Comparison of ENCODE assay signal across 8 cellular contexts in the genomic region with DNA sequence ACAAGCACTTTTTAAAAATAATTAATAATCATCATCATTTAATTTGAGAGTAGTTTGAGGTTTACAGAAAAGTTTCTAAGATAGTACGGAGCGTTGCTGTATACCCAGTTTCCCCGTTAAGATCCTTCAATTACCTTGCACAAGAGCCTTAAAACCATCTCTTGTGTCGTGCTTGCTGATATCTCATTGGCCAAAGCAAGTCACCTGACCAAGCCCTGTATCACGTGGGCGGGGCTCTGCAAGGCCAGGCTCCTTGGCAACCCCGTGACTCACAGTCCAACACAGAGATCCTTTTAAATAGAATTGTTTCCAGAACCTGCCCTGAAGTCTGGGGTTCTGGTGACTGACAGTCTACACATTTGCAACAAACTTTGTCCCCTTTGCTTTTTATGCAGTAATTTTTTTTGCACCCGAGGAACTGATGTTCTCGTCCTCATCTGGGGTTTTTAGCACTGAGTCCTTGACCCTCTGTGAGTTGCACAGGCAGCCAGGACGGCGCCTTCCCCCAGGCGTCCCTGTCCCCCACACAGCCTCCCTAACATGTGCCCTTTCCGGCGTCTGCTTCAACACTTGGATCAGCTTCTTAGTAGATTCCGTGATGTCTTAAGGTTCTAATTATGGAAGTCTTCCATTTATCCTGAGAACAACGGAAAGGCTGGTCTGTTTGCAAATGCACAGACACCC.
DNase-seq lines count a peak whose midpoint lies in the region; ATAC-seq lines count a peak whose summit lies in the region.

No MANE protein-coding gene starts in this region.

- no peaks in the 10 kb centered on the region for H3K27me3 Mint-ChIP-seq in activated naive CD4-positive, alpha-beta T cell treated with anti-CD3 and anti-CD28 coated beads for 36 hours (ENCODE audit: low read depth)
- H3K27me3 Mint-ChIP-seq in activated naive CD4-positive, alpha-beta T cell treated with anti-CD3 and anti-CD28 coated beads, Interleukin-2, amount 10 ng/mL, durations not matched to agents 7 days and 5 days: peaks cover 12% of the 10 kb centered on the region

- no peaks in the 10 kb centered on the region for H3K36me3 Mint-ChIP-seq in activated naive CD4-positive, alpha-beta T cell treated with anti-CD3 and anti-CD28 coated beads for 36 hours (ENCODE audit: low read depth)
- no peaks in the 10 kb centered on the region for H3K36me3 Mint-ChIP-seq in activated naive CD4-positive, alpha-beta T cell treated with anti-CD3 and anti-CD28 coated beads, Interleukin-2, amount 10 ng/mL, durations not matched to agents 7 days and 5 days

- intact Hi-C loops in activated naive CD4-positive, alpha-beta T cell treated with anti-CD3 and anti-CD28 coated beads for 36 hours (cut with micrococcal nuclease): no loop called here

- CTCF ChIA-PET in activated naive CD4-positive, alpha-beta T cell treated with anti-CD3 and anti-CD28 coated beads for 36 hours (lab: Charles Lee): interaction anchor here (0.8 kb wide), 1 partner anchor 26 kb away, joined by 3 read pairs; no protein-coding TSS in a partner anchor
- CTCF ChIA-PET in activated naive CD4-positive, alpha-beta T cell treated with anti-CD3 and anti-CD28 coated beads, Interleukin-2, amount 10 ng/mL, durations not matched to agents 7 days and 5 days (lab: Charles Lee): interaction anchor here (1.6 kb wide), 1 partner anchor 58 kb away, joined by 3 read pairs; no protein-coding TSS in a partner anchor

- H3K4me1 Mint-ChIP-seq in activated naive CD4-positive, alpha-beta T cell treated with anti-CD3 and anti-CD28 coated beads for 36 hours (ENCODE audit: low read depth): peaks cover 17% of the 10 kb centered on the region
- peaks cover 25% of the 10 kb centered on the region for H3K4me1 Mint-ChIP-seq in activated naive CD4-positive, alpha-beta T cell treated with anti-CD3 and anti-CD28 coated beads, Interleukin-2, amount 10 ng/mL, durations not matched to agents 7 days and 5 days

- no peak overlapping the region for H3K4me3 Mint-ChIP-seq in activated naive CD4-positive, alpha-beta T cell treated with anti-CD3 and anti-CD28 coated beads for 36 hours
- no peak overlapping the region for H3K4me3 Mint-ChIP-seq in activated naive CD4-positive, alpha-beta T cell treated with anti-CD3 and anti-CD28 coated beads, Interleukin-2, amount 10 ng/mL, durations not matched to agents 7 days and 5 days

- DNase-seq in activated naive CD4-positive, alpha-beta T cell treated with anti-CD3 and anti-CD28 coated beads for 36 hours: peak; percentile 36
- no peak for DNase-seq in activated naive CD4-positive, alpha-beta T cell treated with anti-CD3 and anti-CD28 coated beads, Interleukin-2, amount 50 U/mL, for 16 hours
- peak; percentile 40 for DNase-seq in activated naive CD4-positive, alpha-beta T cell treated with anti-CD3 and anti-CD28 coated beads, Interleukin-2, amount 10 ng/mL, durations not matched to agents 7 days and 5 days
- DNase-seq in iPS DF 19.7 (ENCODE audit: low read depth, low spot score): peak; percentile 45
- peak; percentile 14 for DNase-seq in stimulated activated CD4-positive, alpha-beta T cell treated with anti-CD3 and anti-CD28 coated beads, Interleukin-4, amount 100 ng/mL, for 24 hours
- no peak for DNase-seq in NCI-H1105 (lab: John Stamatoyannopoulos, UW)
- no peak for DNase-seq in DMS114 treated with DMSO at 0.1 percent for 48 hours (lab: John Stamatoyannopoulos, UW; ENCODE audit: unreplicated experiment)

- ATAC-seq in HG03378 (IDR thresholded peaks at IDR 0.05; ENCODE audit: unreplicated experiment): no peak

- peaks cover 5% of the 10 kb centered on the region for H3K9me3 Mint-ChIP-seq in activated naive CD4-positive, alpha-beta T cell treated with anti-CD3 and anti-CD28 coated beads for 36 hours
- H3K9me3 Mint-ChIP-seq in activated naive CD4-positive, alpha-beta T cell treated with anti-CD3 and anti-CD28 coated beads, Interleukin-2, amount 10 ng/mL, durations not matched to agents 7 days and 5 days: peaks cover 6% of the 10 kb centered on the region

- no peak overlapping the region for H3K27ac Mint-ChIP-seq in activated naive CD4-positive, alpha-beta T cell treated with anti-CD3 and anti-CD28 coated beads for 36 hours
- H3K27ac Mint-ChIP-seq in activated naive CD4-positive, alpha-beta T cell treated with anti-CD3 and anti-CD28 coated beads, Interleukin-2, amount 10 ng/mL, durations not matched to agents 7 days and 5 days: no peak overlapping the region

Comparison
In these comparisons a context has a peak if more than half of its experiments do, and no peak if none do; other contexts are left out.
1. DNase-seq: peak in activated naive CD4-positive, alpha-beta T cell treated with anti-CD3 and anti-CD28 coated beads for 36 hours (single experiment), activated naive CD4-positive, alpha-beta T cell treated with anti-CD3 and anti-CD28 coated beads, Interleukin-2, amount 10 ng/mL, durations not matched to agents 7 days and 5 days (single experiment), iPS DF 19.7 (single experiment) and stimulated activated CD4-positive, alpha-beta T cell treated with anti-CD3 and anti-CD28 coated beads, Interleukin-4, amount 100 ng/mL, for 24 hours (single experiment); none in activated naive CD4-positive, alpha-beta T cell treated with anti-CD3 and anti-CD28 coated beads, Interleukin-2, amount 50 U/mL, for 16 hours (single experiment), NCI-H1105 (single experiment) and DMS114 treated with DMSO at 0.1 percent for 48 hours (single experiment).